In the genomic region with DNA sequence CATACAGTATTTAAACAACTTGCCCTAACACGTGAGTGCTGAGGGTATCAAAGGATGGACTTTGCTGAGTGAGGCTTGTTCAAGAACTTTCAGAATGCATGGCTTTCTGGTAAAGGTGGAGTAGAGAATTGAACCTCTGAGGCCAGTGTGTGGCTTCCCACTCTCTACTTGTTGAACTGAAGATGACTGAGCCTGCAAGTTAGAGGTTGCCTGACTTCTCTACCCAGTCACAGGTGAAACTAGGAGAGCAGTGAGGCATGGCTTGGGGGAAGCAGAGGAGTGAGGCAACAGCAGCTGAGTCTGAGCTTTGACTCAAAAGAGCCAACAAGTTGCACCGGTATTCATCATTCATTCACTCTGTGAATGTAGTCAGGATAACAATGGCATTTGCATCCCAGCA, we compare ENCODE assay signal across 1 cellular context.
TF ChIP-seq lines count a peak whose summit lies in the region.

No MANE protein-coding gene starts in this region.

TF ChIP-seq in WTC11, 78 proteins besides CTCF, POLR2A, EP300 and RAD21 (continued from another document):
- no peak for TF ChIP-seq NR3C1 (CRISPR knock-in tag; conservative IDR thresholded peaks at IDR 0.05; ENCODE audit: low read depth)
- no peak for TF ChIP-seq SOX15 (CRISPR knock-in tag; IDR thresholded peaks at IDR 0.05)
- TF ChIP-seq, protein P1, sequence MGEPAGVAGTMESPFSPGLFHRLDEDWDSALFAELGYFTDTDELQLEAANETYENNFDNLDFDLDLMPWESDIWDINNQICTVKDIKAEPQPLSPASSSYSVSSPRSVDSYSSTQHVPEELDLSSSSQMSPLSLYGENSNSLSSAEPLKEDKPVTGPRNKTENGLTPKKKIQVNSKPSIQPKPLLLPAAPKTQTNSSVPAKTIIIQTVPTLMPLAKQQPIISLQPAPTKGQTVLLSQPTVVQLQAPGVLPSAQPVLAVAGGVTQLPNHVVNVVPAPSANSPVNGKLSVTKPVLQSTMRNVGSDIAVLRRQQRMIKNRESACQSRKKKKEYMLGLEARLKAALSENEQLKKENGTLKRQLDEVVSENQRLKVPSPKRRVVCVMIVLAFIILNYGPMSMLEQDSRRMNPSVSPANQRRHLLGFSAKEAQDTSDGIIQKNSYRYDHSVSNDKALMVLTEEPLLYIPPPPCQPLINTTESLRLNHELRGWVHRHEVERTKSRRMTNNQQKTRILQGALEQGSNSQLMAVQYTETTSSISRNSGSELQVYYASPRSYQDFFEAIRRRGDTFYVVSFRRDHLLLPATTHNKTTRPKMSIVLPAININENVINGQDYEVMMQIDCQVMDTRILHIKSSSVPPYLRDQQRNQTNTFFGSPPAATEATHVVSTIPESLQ (CRISPR knock-in tag; IDR thresholded peaks at IDR 0.05) = no peak
